Comparison of ENCODE assay signal across 26 cellular contexts in the genomic region with DNA sequence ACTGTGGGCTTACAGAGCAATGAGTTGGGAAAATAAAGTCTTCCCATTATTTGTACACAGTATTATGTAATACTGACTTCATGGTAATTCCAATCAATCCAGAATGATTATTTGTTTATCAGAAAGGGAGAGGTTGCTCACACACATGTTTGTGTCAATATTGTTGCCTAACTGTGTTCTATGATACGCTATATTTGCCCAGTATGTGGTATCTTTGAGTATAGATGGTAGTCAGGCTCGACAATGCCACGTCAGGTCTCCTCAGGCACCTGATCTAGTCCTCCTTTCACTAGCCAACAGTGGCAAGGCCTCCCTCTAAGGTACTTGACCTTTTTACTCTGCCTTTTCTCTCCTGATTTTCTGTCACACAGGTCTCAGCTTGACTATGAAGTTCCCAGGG. TPM values are rescaled to one million over a fixed set of nuclear protein-coding genes. Genes with fewer than 3 reads are reported as not detected.
DNase-seq lines count a peak whose midpoint lies in the region; ATAC-seq, FAIRE-seq and TF ChIP-seq lines count a peak whose summit lies in the region.
"Had no signal": no experiment of that assay in that cellular context is flagged by ENCODE, and none has a peak within 500 bp of the region (broad histone marks: within the 10 kb centered on the region; RNA-seq: fewer than 3 reads in every experiment).

No MANE protein-coding gene starts in this region.

- ATAC-seq in right lobe of liver (peak; percentile 26 to 76 (median 51)), HepG2 (no peak), memory B cell (ENCODE audit: low read depth) (no peak), GM21576 (IDR thresholded peaks at IDR 0.05; ENCODE audit: unreplicated experiment) (no peak)
- ATAC-seq: A549 had no signal

- no peak for TF ChIP-seq EP300 in HepG2 (IDR thresholded peaks at IDR 0.05; ENCODE audit: low read depth in 2 of 2, low read length in 2 of 2)
- no peak for TF ChIP-seq EP300 in HepG2 (CRISPR knock-in tag; IDR thresholded peaks at IDR 0.05; ENCODE audit: borderline replicate concordance)

- BruUV-seq in HepG2 (replicated peaks; lab: Mats Ljungman, UMichigan) = no TSS peak

- H3K9ac ChIP-seq in HepG2 (ENCODE audit: insufficient read depth, low read depth, low read length) = no peak overlapping the region
- H3K9ac ChIP-seq: BLaER1 treated with 17β-estradiol and CSF1 and Interleukin-3, amounts not matched to agents 10 nM and 100 nM had no signal

- no peak for FAIRE-seq in HepG2 (lab: Jason Lieb, UNC)
- FAIRE-seq in bronchial epithelial cell (lab: Jason Lieb, UNC) = peak; percentile 28
- FAIRE-seq: A549, GM12891, GM18507, H54 had no signal

- H3K4me1 Mint-ChIP-seq in memory B cell = peaks cover 6% of the 10 kb centered on the region
- H3K4me1 Mint-ChIP-seq: CD14-positive monocyte had no signal

- H3K27ac Mint-ChIP-seq in memory B cell = peak overlapping the region; percentile 26

- TF ChIP-seq CTCF in right lobe of liver (IDR thresholded peaks at IDR 0.05) (no peak), HepG2 (CRISPR knock-in tag; IDR thresholded peaks at IDR 0.05) (no peak), bronchial epithelial cell (IDR thresholded peaks at IDR 0.05; ENCODE audit: insufficient read depth, low read length, severe bottlenecking) (no peak)

- H3K27ac ChIP-seq in right lobe of liver (no peak overlapping the region), HepG2 (ENCODE audit: extremely low read length, insufficient read depth, low read length) (no peak overlapping the region)
- H3K27ac ChIP-seq: A549; BLaER1 treated with 17β-estradiol and CSF1 and Interleukin-3, amounts not matched to agents 10 nM and 100 nM had no signal

- no peak for TF ChIP-seq RAD21 in HepG2 (CRISPR knock-in tag; IDR thresholded peaks at IDR 0.05)

- WGBS in right lobe of liver (ENCODE audit: insufficient coverage, low coverage, low lambda C conversion rate, missing lambda C conversion rate) = 34% methylated on average over 3 of the region's 3 CpGs
- 88% methylated on average over 3 of the region's 3 CpGs for WGBS in HepG2 (ENCODE audit: low lambda C conversion rate)

- no peak for TF ChIP-seq POLR2A in right lobe of liver (IDR thresholded peaks at IDR 0.05)
- no peak for TF ChIP-seq POLR2A in HepG2 (IDR thresholded peaks at IDR 0.05; ENCODE audit: insufficient read depth in 1 of 2, low read depth in 2 of 2, low read length in 2 of 2)

- H3K36me3 ChIP-seq in right lobe of liver = no peaks in the 10 kb centered on the region
- H3K36me3 ChIP-seq in HepG2 (replicated peaks in 1 of 2; ENCODE audit: control insufficient read depth in 1 of 2, insufficient read depth in 2 of 2, low read length in 2 of 2) = peaks cover 4 to 23% of the 10 kb centered on the region in 2 experiments; a peak in 3 of 5 replicates
- peaks cover 1% of the 10 kb centered on the region for H3K36me3 ChIP-seq in bronchial epithelial cell (ENCODE audit: control insufficient read depth, insufficient read depth, low read length)
- H3K36me3 ChIP-seq: BE2C had no signal

- no peaks in the 10 kb centered on the region for H4K20me1 ChIP-seq in HepG2 (ENCODE audit: insufficient read depth, low read length)

- no peaks in the 10 kb centered on the region for H3K9me3 ChIP-seq in right lobe of liver
- H3K9me3 ChIP-seq in HepG2 (ENCODE audit: low read length) = no peaks in the 10 kb centered on the region
- H3K9me3 ChIP-seq: A549; BE2C; BLaER1 treated with 17β-estradiol and CSF1 and Interleukin-3, amounts not matched to agents 10 nM and 100 nM; HAP-1 had no signal

- no peaks in the 10 kb centered on the region for H3K27me3 ChIP-seq in right lobe of liver
- H3K27me3 ChIP-seq in HepG2 (ENCODE audit: control insufficient read depth in 1 of 2, insufficient read depth in 2 of 2, low read length in 2 of 2) = no peaks in the 10 kb centered on the region
- no peaks in the 10 kb centered on the region for H3K27me3 ChIP-seq in bronchial epithelial cell (ENCODE audit: control insufficient read depth, insufficient read depth, low read length)
- H3K27me3 ChIP-seq: BE2C; BLaER1 treated with 17β-estradiol and CSF1 and Interleukin-3, amounts not matched to agents 10 nM and 100 nM had no signal

- in situ Hi-C loops in HepG2 (cut with HindIII; ENCODE audit: extremely low pct_ligation_motif_present, low pct_unique_long_range_greater_than_20kb) = loop anchor here (10.0 kb wide), 1 partner anchor 118 kb away; no protein-coding TSS in a partner anchor

- H2AFZ ChIP-seq in HepG2 (ENCODE audit: low read length) = no peak overlapping the region

- H3K4me3 ChIP-seq in right lobe of liver (no peak overlapping the region), HepG2 (replicated peaks in 1 of 3; ENCODE audit: insufficient read depth in 1 of 3, low read depth in 2 of 3, low read length in 3 of 3) (no peak overlapping the region), bronchial epithelial cell (ENCODE audit: low read depth, low read length) (no peak overlapping the region)
- H3K4me3 ChIP-seq: A549; BLaER1 treated with 17β-estradiol and CSF1 and Interleukin-3, amounts not matched to agents 10 nM and 100 nM; HAP-1 had no signal

- H3K79me2 ChIP-seq in HepG2 (ENCODE audit: insufficient read depth, low read length) = no peaks in the 10 kb centered on the region

- intact Hi-C loops in right lobe of liver (cut with DNase I) = loop anchor here in 1 of 2 donors (10.0 kb wide), 1 partner anchor 118 kb away; no protein-coding TSS in a partner anchor
- intact Hi-C loops in HepG2 (cut with micrococcal nuclease; ENCODE audit: unreplicated experiment) = no loop called here

- peaks cover 20% of the 10 kb centered on the region for H3K36me3 Mint-ChIP-seq in memory B cell

- DNase-seq in right lobe of liver = no peak
- no peak for DNase-seq in HepG2 (ENCODE audit: low spot score)
- no peak for DNase-seq in bronchial epithelial cell (ENCODE audit: low read depth)
- no peak for DNase-seq in memory B cell (ENCODE audit: low spot score in 2 of 2)
- no peak for DNase-seq in NCI-H526 (lab: John Stamatoyannopoulos, UW)
- no peak for DNase-seq in NCI-H2107 (lab: John Stamatoyannopoulos, UW)
- DNase-seq: 8988T; ACHN; AML-193; BE2C; Calu3; CD4-positive, alpha-beta memory T cell; COR-L47; DMS53; DMS79 treated with DMSO at 0.1 percent for 48 hours; GF-D8; GOT3; HFFc6 had no signal

- H3K9me3 Mint-ChIP-seq in memory B cell = no peaks in the 10 kb centered on the region
- H3K9me3 Mint-ChIP-seq: CD14-positive monocyte; CD4-positive, alpha-beta memory T cell; HFFc6 had no signal

- H3K4me3 Mint-ChIP-seq in memory B cell = no peak overlapping the region
- H3K4me3 Mint-ChIP-seq: CD14-positive monocyte; CD4-positive, alpha-beta memory T cell; HFFc6 had no signal

- no peaks in the 10 kb centered on the region for H3K27me3 Mint-ChIP-seq in memory B cell
- H3K27me3 Mint-ChIP-seq: CD4-positive, alpha-beta memory T cell had no signal

- no peak overlapping the region for H3K4me2 ChIP-seq in HepG2 (ENCODE audit: low read depth, low read length)
- H3K4me2 ChIP-seq: A549; BLaER1 treated with 17β-estradiol and CSF1 and Interleukin-3, amounts not matched to agents 10 nM and 100 nM had no signal

- CTCF ChIA-PET in HepG2 (lab: Yijun Ruan, JAX; ENCODE audit: low intra/inter-chr PET ratio, low total read pairs) = no interaction called here

- peaks cover 0 to 11% (median 0%) of the 10 kb centered on the region in 4 donors for H3K4me1 ChIP-seq in right lobe of liver
- no peaks in the 10 kb centered on the region for H3K4me1 ChIP-seq in HepG2 (ENCODE audit: insufficient read depth, low read length)
- H3K4me1 ChIP-seq: A549, HAP-1 had no signal

- POLR2A ChIA-PET in HepG2 (lab: Yijun Ruan, JAX) = no interaction called here

RNA-seq across cellular contexts. Expression of gene DNHD1, which starts 5.3 kb away (rescaled TPM):
- total RNA-seq in right lobe of liver (10 to 100 TPM in 1 of 6 experiments, 1 to 10 TPM in 5; 1.9 to 10.3 (median 6.1) TPM), HepG2 (2016; rRNA removed; fragmentation: Illumina TruSeq; extraction: Trizol) (0.94 and 2.7 TPM in 2 replicates), bronchial epithelial cell (4.5 and 8.2 TPM in 2 replicates)
- total RNA-seq in HepG2 (2016; cell fraction: cytosol; rRNA removed; fragmentation: Illumina TruSeq; extraction: Trizol; ENCODE audit: low read depth) = 1.3 and 1.6 TPM in 2 replicates
- total RNA-seq in HepG2 (2016; cell fraction: insoluble cytoplasmic fraction; rRNA removed; fragmentation: Illumina TruSeq; extraction: Trizol) = 1.0 and 2.6 TPM in 2 replicates
- 1.00 and 1.2 TPM in 2 replicates for total RNA-seq in HepG2 (2016; cell fraction: membrane; rRNA removed; fragmentation: Illumina TruSeq; extraction: Trizol)
- 8.5 and 9.6 TPM in 2 replicates for total RNA-seq in HepG2 (2016; cell fraction: nucleus; rRNA removed; fragmentation: Illumina TruSeq; extraction: Trizol)
- 9.3 and 13.3 TPM in 2 replicates for polyA plus RNA-seq in HepG2 (2011; rRNA removed)
- polyA plus RNA-seq in HepG2 (2011; cell fraction: cytosol; rRNA removed) = 2.1 TPM in 2 replicates
- 76.4 and 80.1 TPM in 2 replicates for polyA plus RNA-seq in HepG2 (2011; cell fraction: nucleus; rRNA removed)
- 11.0 and 17.0 TPM in 2 replicates for polyA plus RNA-seq in HepG2 (2012)
- 0.09 and 0.20 TPM in 2 replicates for polyA plus RNA-seq in HepG2 (2016; cell fraction: cytosol; fragmentation: Illumina TruSeq; extraction: Trizol; ENCODE audit: low read depth)
- polyA plus RNA-seq in HepG2 (2016; cell fraction: insoluble cytoplasmic fraction; fragmentation: Illumina TruSeq; extraction: Trizol; ENCODE audit: low read depth) = 0.91 and 1.1 TPM in 2 replicates
- polyA plus RNA-seq in HepG2 (2016; cell fraction: membrane; fragmentation: Illumina TruSeq; extraction: Trizol; ENCODE audit: low read depth) = 0.16 and 0.22 TPM in 2 replicates
- 14.1 and 16.8 TPM in 2 replicates for polyA plus RNA-seq in HepG2 (2016; cell fraction: nucleus; fragmentation: Illumina TruSeq; extraction: Trizol; ENCODE audit: insufficient read depth, low read depth)
- 57.3 and 64.0 TPM in 2 replicates for polyA minus RNA-seq in HepG2 (2011; rRNA and poly(A)+ RNA removed; ENCODE audit: low replicate concordance)
- 2.5 and 3.1 TPM in 2 replicates for polyA minus RNA-seq in HepG2 (2011; cell fraction: cytosol; rRNA and poly(A)+ RNA removed)
- 48.5 and 56.7 TPM in 2 replicates for polyA minus RNA-seq in HepG2 (2011; cell fraction: nucleus; rRNA and poly(A)+ RNA removed)

RNA-seq across cellular contexts. Expression of gene TIMM10B, which starts 21.1 kb away (rescaled TPM):
- total RNA-seq in right lobe of liver (10 to 100 TPM; 10.3 to 33.9 (median 14.1) TPM), HepG2 (2016; rRNA removed; fragmentation: Illumina TruSeq; extraction: Trizol) (39.5 and 60.1 TPM in 2 replicates), bronchial epithelial cell (39.5 and 42.1 TPM in 2 replicates)
- total RNA-seq in HepG2 (2016; cell fraction: cytosol; rRNA removed; fragmentation: Illumina TruSeq; extraction: Trizol; ENCODE audit: low read depth) = 10.8 and 13.1 TPM in 2 replicates
- 43.3 and 66.3 TPM in 2 replicates for total RNA-seq in HepG2 (2016; cell fraction: insoluble cytoplasmic fraction; rRNA removed; fragmentation: Illumina TruSeq; extraction: Trizol)
- 26.2 and 32.5 TPM in 2 replicates for total RNA-seq in HepG2 (2016; cell fraction: membrane; rRNA removed; fragmentation: Illumina TruSeq; extraction: Trizol)
- total RNA-seq in HepG2 (2016; cell fraction: nucleus; rRNA removed; fragmentation: Illumina TruSeq; extraction: Trizol) = 41.4 and 43.0 TPM in 2 replicates
- polyA plus RNA-seq in HepG2 (2011; rRNA removed) = 34.9 and 38.5 TPM in 2 replicates
- 34.0 and 35.1 TPM in 2 replicates for polyA plus RNA-seq in HepG2 (2011; cell fraction: cytosol; rRNA removed)
- 67.7 and 87.1 TPM in 2 replicates for polyA plus RNA-seq in HepG2 (2011; cell fraction: nucleus; rRNA removed)
- polyA plus RNA-seq in HepG2 (2012) = 20.8 and 27.0 TPM in 2 replicates
- 11.9 and 14.7 TPM in 2 replicates for polyA plus RNA-seq in HepG2 (2016; cell fraction: cytosol; fragmentation: Illumina TruSeq; extraction: Trizol; ENCODE audit: low read depth)
- polyA plus RNA-seq in HepG2 (2016; cell fraction: insoluble cytoplasmic fraction; fragmentation: Illumina TruSeq; extraction: Trizol; ENCODE audit: low read depth) = 45.0 and 46.2 TPM in 2 replicates
- polyA plus RNA-seq in HepG2 (2016; cell fraction: membrane; fragmentation: Illumina TruSeq; extraction: Trizol; ENCODE audit: low read depth) = 19.4 and 23.0 TPM in 2 replicates
- polyA plus RNA-seq in HepG2 (2016; cell fraction: nucleus; fragmentation: Illumina TruSeq; extraction: Trizol; ENCODE audit: insufficient read depth, low read depth) = 39.7 and 43.3 TPM in 2 replicates
- polyA minus RNA-seq in HepG2 (2011; rRNA and poly(A)+ RNA removed; ENCODE audit: low replicate concordance) = 42.9 and 55.1 TPM in 2 replicates
- 12.4 and 20.8 TPM in 2 replicates for polyA minus RNA-seq in HepG2 (2011; cell fraction: cytosol; rRNA and poly(A)+ RNA removed)
- 102 and 116 TPM in 2 replicates for polyA minus RNA-seq in HepG2 (2011; cell fraction: nucleus; rRNA and poly(A)+ RNA removed)

RNA-seq across cellular contexts. Expression of gene ARFIP2, which starts 21.3 kb away (rescaled TPM):
- total RNA-seq in right lobe of liver (10 to 100 TPM; 14.6 to 33.3 (median 23.1) TPM), HepG2 (2016; rRNA removed; fragmentation: Illumina TruSeq; extraction: Trizol) (58.9 and 60.2 TPM in 2 replicates), bronchial epithelial cell (59.3 and 72.7 TPM in 2 replicates)
- 17.5 and 22.7 TPM in 2 replicates for total RNA-seq in HepG2 (2016; cell fraction: cytosol; rRNA removed; fragmentation: Illumina TruSeq; extraction: Trizol; ENCODE audit: low read depth)
- total RNA-seq in HepG2 (2016; cell fraction: insoluble cytoplasmic fraction; rRNA removed; fragmentation: Illumina TruSeq; extraction: Trizol) = 61.0 and 64.1 TPM in 2 replicates
- total RNA-seq in HepG2 (2016; cell fraction: membrane; rRNA removed; fragmentation: Illumina TruSeq; extraction: Trizol) = 47.3 and 49.4 TPM in 2 replicates
- total RNA-seq in HepG2 (2016; cell fraction: nucleus; rRNA removed; fragmentation: Illumina TruSeq; extraction: Trizol) = 42.8 and 48.3 TPM in 2 replicates
- polyA plus RNA-seq in HepG2 (2011; rRNA removed) = 56.6 TPM in 2 replicates
- 46.2 and 52.7 TPM in 2 replicates for polyA plus RNA-seq in HepG2 (2011; cell fraction: cytosol; rRNA removed)
- 94.3 and 111 TPM in 2 replicates for polyA plus RNA-seq in HepG2 (2011; cell fraction: nucleus; rRNA removed)
- polyA plus RNA-seq in HepG2 (2012) = 27.4 and 32.7 TPM in 2 replicates
- polyA plus RNA-seq in HepG2 (2016; cell fraction: cytosol; fragmentation: Illumina TruSeq; extraction: Trizol; ENCODE audit: low read depth) = 19.3 and 24.9 TPM in 2 replicates
- 64.8 and 65.3 TPM in 2 replicates for polyA plus RNA-seq in HepG2 (2016; cell fraction: insoluble cytoplasmic fraction; fragmentation: Illumina TruSeq; extraction: Trizol; ENCODE audit: low read depth)
- 38.0 and 38.5 TPM in 2 replicates for polyA plus RNA-seq in HepG2 (2016; cell fraction: membrane; fragmentation: Illumina TruSeq; extraction: Trizol; ENCODE audit: low read depth)
- 93.4 and 95.4 TPM in 2 replicates for polyA plus RNA-seq in HepG2 (2016; cell fraction: nucleus; fragmentation: Illumina TruSeq; extraction: Trizol; ENCODE audit: insufficient read depth, low read depth)
- polyA minus RNA-seq in HepG2 (2011; rRNA and poly(A)+ RNA removed; ENCODE audit: low replicate concordance) = 40.2 and 91.9 TPM in 2 replicates
- 13.5 and 13.6 TPM in 2 replicates for polyA minus RNA-seq in HepG2 (2011; cell fraction: cytosol; rRNA and poly(A)+ RNA removed)
- 52.7 and 55.4 TPM in 2 replicates for polyA minus RNA-seq in HepG2 (2011; cell fraction: nucleus; rRNA and poly(A)+ RNA removed)

RNA-seq across cellular contexts. Expression of gene TRIM3, which starts 28.6 kb away (rescaled TPM):
- total RNA-seq in right lobe of liver (1 to 10 TPM; 5.0 to 8.9 (median 6.7) TPM), HepG2 (2016; rRNA removed; fragmentation: Illumina TruSeq; extraction: Trizol) (2.8 and 6.3 TPM in 2 replicates), bronchial epithelial cell (7.6 and 9.9 TPM in 2 replicates)
- 0.40 and 0.79 TPM in 2 replicates for total RNA-seq in HepG2 (2016; cell fraction: cytosol; rRNA removed; fragmentation: Illumina TruSeq; extraction: Trizol; ENCODE audit: low read depth)
- total RNA-seq in HepG2 (2016; cell fraction: insoluble cytoplasmic fraction; rRNA removed; fragmentation: Illumina TruSeq; extraction: Trizol) = 2.4 and 5.9 TPM in 2 replicates
- 1.2 and 1.5 TPM in 2 replicates for total RNA-seq in HepG2 (2016; cell fraction: membrane; rRNA removed; fragmentation: Illumina TruSeq; extraction: Trizol)
- total RNA-seq in HepG2 (2016; cell fraction: nucleus; rRNA removed; fragmentation: Illumina TruSeq; extraction: Trizol) = 9.6 and 9.9 TPM in 2 replicates
- polyA plus RNA-seq in HepG2 (2011; rRNA removed) = 3.6 and 4.9 TPM in 2 replicates
- 1.5 and 2.1 TPM in 2 replicates for polyA plus RNA-seq in HepG2 (2011; cell fraction: cytosol; rRNA removed)
- polyA plus RNA-seq in HepG2 (2011; cell fraction: nucleus; rRNA removed) = 25.2 and 26.5 TPM in 2 replicates
- polyA plus RNA-seq in HepG2 (2012) = 2.3 and 2.8 TPM in 2 replicates
- 0.49 and 0.53 TPM in 2 replicates for polyA plus RNA-seq in HepG2 (2016; cell fraction: cytosol; fragmentation: Illumina TruSeq; extraction: Trizol; ENCODE audit: low read depth)
- 1.6 and 2.7 TPM in 2 replicates for polyA plus RNA-seq in HepG2 (2016; cell fraction: insoluble cytoplasmic fraction; fragmentation: Illumina TruSeq; extraction: Trizol; ENCODE audit: low read depth)
- 0.80 and 1.3 TPM in 2 replicates for polyA plus RNA-seq in HepG2 (2016; cell fraction: membrane; fragmentation: Illumina TruSeq; extraction: Trizol; ENCODE audit: low read depth)
- polyA plus RNA-seq in HepG2 (2016; cell fraction: nucleus; fragmentation: Illumina TruSeq; extraction: Trizol; ENCODE audit: insufficient read depth, low read depth) = 25.5 and 27.0 TPM in 2 replicates
- polyA minus RNA-seq in HepG2 (2011; rRNA and poly(A)+ RNA removed; ENCODE audit: low replicate concordance) = 5.6 and 9.8 TPM in 2 replicates
- polyA minus RNA-seq in HepG2 (2011; cell fraction: cytosol; rRNA and poly(A)+ RNA removed) = 1.6 and 3.3 TPM in 2 replicates
- 6.6 and 8.3 TPM in 2 replicates for polyA minus RNA-seq in HepG2 (2011; cell fraction: nucleus; rRNA and poly(A)+ RNA removed)

Comparison
In these comparisons a context has a peak if more than half of its experiments do, and no peak if none do; other contexts are left out.
1. ATAC-seq: peak in right lobe of liver (4 of 4); none in HepG2 (single experiment), memory B cell (single experiment) and GM21576 (single experiment).